ENCODE assay signal across 8 cellular contexts in genomic region chr9:127971357-127972315, GRCh38. TPM values are rescaled to one million over a fixed set of nuclear protein-coding genes. Genes with fewer than 3 reads are reported as not detected.
DNase-seq lines count a peak whose midpoint lies in the region; ATAC-seq and FAIRE-seq lines count a peak whose summit lies in the region.

No MANE protein-coding gene starts in this region.

- peaks cover 97% of the 10 kb centered on the region for H3K4me1 Mint-ChIP-seq in activated CD4-positive, alpha-beta T cell treated with anti-CD3 and anti-CD28 coated beads, Interleukin-2, amount 10 ng/mL, durations not matched to agents 24 days and 14 days
- H3K4me1 Mint-ChIP-seq in T-helper 2 cell treated with Interferon-gamma antibody and Interleukin-4, amounts not matched to agents 5 μg/mL and 100 μg/mL, for 36 hours (ENCODE audit: low read depth) = peaks cover 92% of the 10 kb centered on the region

- DNase-seq in activated CD4-positive, alpha-beta T cell treated with anti-CD3 and anti-CD28 coated beads, Interleukin-2, amount 10 ng/mL, durations not matched to agents 24 days and 14 days = peak; percentile 79
- no peak for DNase-seq in activated CD4-positive, alpha-beta T cell treated with anti-CD3 and anti-CD28 coated beads for 1 hour
- DNase-seq in T-helper 2 cell treated with Interferon-gamma antibody and Interleukin-4, amounts not matched to agents 5 μg/mL and 100 μg/mL, for 36 hours (ENCODE audit: low spot score) = no peak
- DNase-seq in globus pallidus (ENCODE audit: low spot score) (peak; percentile 99), small intestine (no peak), Kasumi-1 (lab: John Stamatoyannopoulos, UW) (no peak), NOMO-1 (lab: John Stamatoyannopoulos, UW; ENCODE audit: unreplicated experiment in 2 of 2) (no peak)

- intact Hi-C loops in activated CD4-positive, alpha-beta T cell treated with anti-CD3 and anti-CD28 coated beads, Interleukin-2, amount 10 ng/mL, durations not matched to agents 24 days and 14 days (cut with micrococcal nuclease) = loop anchor here (2.0 kb wide), 2 partner anchors 17 to 29 kb away; no protein-coding TSS in a partner anchor

- H3K9me3 ChIP-seq in small intestine (ENCODE audit: control insufficient read depth, low read depth) = no peaks in the 10 kb centered on the region

- no peaks in the 10 kb centered on the region for H3K36me3 ChIP-seq in small intestine (ENCODE audit: control insufficient read depth in 2 of 2, insufficient read depth in 2 of 2, low read length in 2 of 2)

- 18 to 32% (median 30%) methylated on average over 21 to 22 of the region's 22 CpGs for WGBS in small intestine, 3 donors

- peak overlapping the region; percentile 96 for H3K4me3 Mint-ChIP-seq in activated CD4-positive, alpha-beta T cell treated with anti-CD3 and anti-CD28 coated beads, Interleukin-2, amount 10 ng/mL, durations not matched to agents 24 days and 14 days
- H3K4me3 Mint-ChIP-seq in T-helper 2 cell treated with Interferon-gamma antibody and Interleukin-4, amounts not matched to agents 5 μg/mL and 100 μg/mL, for 36 hours = peak overlapping the region; percentile 96

- no peak for ATAC-seq in GM21717 (IDR thresholded peaks at IDR 0.05; ENCODE audit: unreplicated experiment)

- H3K4me1 ChIP-seq in small intestine (ENCODE audit: control insufficient read depth in 2 of 2, insufficient read depth in 1 of 2, low read depth in 1 of 2, low read length in 1 of 2) = peaks cover 35 to 37% of the 10 kb centered on the region in 2 donors

- H3K9me3 Mint-ChIP-seq in activated CD4-positive, alpha-beta T cell treated with anti-CD3 and anti-CD28 coated beads, Interleukin-2, amount 10 ng/mL, durations not matched to agents 24 days and 14 days = no peaks in the 10 kb centered on the region
- no peaks in the 10 kb centered on the region for H3K9me3 Mint-ChIP-seq in T-helper 2 cell treated with Interferon-gamma antibody and Interleukin-4, amounts not matched to agents 5 μg/mL and 100 μg/mL, for 36 hours

- H3K27me3 Mint-ChIP-seq in activated CD4-positive, alpha-beta T cell treated with anti-CD3 and anti-CD28 coated beads, Interleukin-2, amount 10 ng/mL, durations not matched to agents 24 days and 14 days = no peaks in the 10 kb centered on the region
- H3K27me3 Mint-ChIP-seq in T-helper 2 cell treated with Interferon-gamma antibody and Interleukin-4, amounts not matched to agents 5 μg/mL and 100 μg/mL, for 36 hours (ENCODE audit: low read depth) = no peaks in the 10 kb centered on the region

- peak overlapping the region in 1 of 2 donors; percentile 32 for H3K4me3 ChIP-seq in small intestine (ENCODE audit: low read depth in 1 of 2, low read length in 2 of 2)

- peak overlapping the region; percentile 96 for H3K27ac Mint-ChIP-seq in activated CD4-positive, alpha-beta T cell treated with anti-CD3 and anti-CD28 coated beads, Interleukin-2, amount 10 ng/mL, durations not matched to agents 24 days and 14 days
- peak overlapping the region; percentile 97 for H3K27ac Mint-ChIP-seq in T-helper 2 cell treated with Interferon-gamma antibody and Interleukin-4, amounts not matched to agents 5 μg/mL and 100 μg/mL, for 36 hours

- peaks cover 21% of the 10 kb centered on the region for H3K36me3 Mint-ChIP-seq in activated CD4-positive, alpha-beta T cell treated with anti-CD3 and anti-CD28 coated beads, Interleukin-2, amount 10 ng/mL, durations not matched to agents 24 days and 14 days (ENCODE audit: low read depth)
- H3K36me3 Mint-ChIP-seq in T-helper 2 cell treated with Interferon-gamma antibody and Interleukin-4, amounts not matched to agents 5 μg/mL and 100 μg/mL, for 36 hours (ENCODE audit: low read depth) = peaks cover 82% of the 10 kb centered on the region

- H3K27me3 ChIP-seq in small intestine (ENCODE audit: control insufficient read depth in 2 of 2, insufficient read depth in 2 of 2, low read length in 2 of 2) = no peaks in the 10 kb centered on the region

- no peak for FAIRE-seq in small intestine (lab: Jason Lieb, UNC)

- H3K27ac ChIP-seq in small intestine (ENCODE audit: low read depth in 1 of 2, low read length in 1 of 2) = peak overlapping the region; percentile 79 to 93

RNA-seq across cellular contexts. Expression of gene EEIG1, which starts 9.2 kb away (rescaled TPM):
- total RNA-seq in activated CD4-positive, alpha-beta T cell treated with anti-CD3 and anti-CD28 coated beads, Interleukin-2, amount 10 ng/mL, durations not matched to agents 24 days and 14 days = 56.1 and 64.4 TPM in 2 replicates
- polyA plus RNA-seq in small intestine = 100 to 1,000 TPM in 1 of 3 donors, 10 to 100 TPM in 2; 43.9 to 123 (median 69.4) TPM

RNA-seq across cellular contexts. Expression of gene DPM2, which starts 34.0 kb away (rescaled TPM):
- 62.7 and 65.1 TPM in 2 replicates for total RNA-seq in activated CD4-positive, alpha-beta T cell treated with anti-CD3 and anti-CD28 coated beads, Interleukin-2, amount 10 ng/mL, durations not matched to agents 24 days and 14 days
- polyA plus RNA-seq in small intestine = 10 to 100 TPM; 23.2 to 46.0 (median 37.8) TPM

RNA-seq across cellular contexts. Expression of gene PIP5KL1, which starts 41.1 kb away (rescaled TPM):
- 0.89 and 0.90 TPM in 2 replicates for total RNA-seq in activated CD4-positive, alpha-beta T cell treated with anti-CD3 and anti-CD28 coated beads, Interleukin-2, amount 10 ng/mL, durations not matched to agents 24 days and 14 days
- polyA plus RNA-seq in small intestine = under 1 TPM in 2 of 3 donors, not detected in 1; 0.60 to 0.81 TPM

RNA-seq across cellular contexts. Expression of gene ST6GALNAC4, which starts 54.8 kb away (rescaled TPM):
- total RNA-seq in activated CD4-positive, alpha-beta T cell treated with anti-CD3 and anti-CD28 coated beads, Interleukin-2, amount 10 ng/mL, durations not matched to agents 24 days and 14 days = 28.0 and 28.3 TPM in 2 replicates
- 10 to 100 TPM; 20.4 to 34.7 (median 24.6) TPM for polyA plus RNA-seq in small intestine

Comparison
In these comparisons a context has a peak if more than half of its experiments do, and no peak if none do; other contexts are left out.
1. DNase-seq: peak in activated CD4-positive, alpha-beta T cell treated with anti-CD3 and anti-CD28 coated beads, Interleukin-2, amount 10 ng/mL, durations not matched to agents 24 days and 14 days (single experiment) and globus pallidus (single experiment); none in activated CD4-positive, alpha-beta T cell treated with anti-CD3 and anti-CD28 coated beads for 1 hour (single experiment), T-helper 2 cell treated with Interferon-gamma antibody and Interleukin-4, amounts not matched to agents 5 μg/mL and 100 μg/mL, for 36 hours (single experiment), small intestine (single experiment), Kasumi-1 (0 of 2) and NOMO-1 (0 of 2).